25 cellular contexts compared by ENCODE assay signal in genomic region chr14:104530651-104531050, GRCh38. TPM values are rescaled to one million over a fixed set of nuclear protein-coding genes. Genes with fewer than 3 reads are reported as not detected.
DNase-seq lines count a peak whose midpoint lies in the region; ATAC-seq, FAIRE-seq and TF ChIP-seq lines count a peak whose summit lies in the region.
"Had no signal": no experiment of that assay in that cellular context is flagged by ENCODE, and none has a peak within 500 bp of the region (broad histone marks: within the 10 kb centered on the region; RNA-seq: fewer than 3 reads in every experiment).

No MANE protein-coding gene starts in this region.

- TF ChIP-seq EP300 in SK-N-SH (IDR thresholded peaks at IDR 0.05; ENCODE audit: borderline replicate concordance in 1 of 2, low read depth in 1 of 2, low read length in 1 of 2), result no peak

- H3K9ac ChIP-seq in Karpas-422 (ENCODE audit: low read length) (no peak overlapping the region), kidney (ENCODE audit: low read length in 2 of 2) (no peak overlapping the region), SK-N-SH (no peak overlapping the region)
- H3K9ac ChIP-seq: GM23248 had no signal

- H3K4me3 ChIP-seq in Karpas-422 (ENCODE audit: low read length) (no peak overlapping the region), kidney (ENCODE audit: low read length in 2 of 2) (no peak overlapping the region), SK-N-SH (ENCODE audit: low read depth in 2 of 2, low read length in 1 of 2) (no peak overlapping the region)
- H3K4me3 ChIP-seq: GM23248 had no signal

- H3K27me3 ChIP-seq in Karpas-422 (ENCODE audit: low read length), result no peaks in the 10 kb centered on the region
- H3K27me3 ChIP-seq in SK-N-SH (ENCODE audit: insufficient read depth), result no peaks in the 10 kb centered on the region
- H3K27me3 ChIP-seq: BE2C had no signal

- H4K20me1 ChIP-seq in Karpas-422 (ENCODE audit: insufficient read depth, low read depth, low read length), result no peaks in the 10 kb centered on the region
- no peaks in the 10 kb centered on the region for H4K20me1 ChIP-seq in SK-N-SH (ENCODE audit: insufficient read depth)

- H3K27me3 Mint-ChIP-seq in type B pancreatic cell (peaks cover 22% of the 10 kb centered on the region), immature natural killer cell (ENCODE audit: low read depth in 3 of 3) (peaks cover 0 to 6% (median 4%) of the 10 kb centered on the region in 3 donors)

- H3K4me1 Mint-ChIP-seq in type B pancreatic cell (ENCODE audit: unreplicated experiment) (no peaks in the 10 kb centered on the region), immature natural killer cell (peaks cover 2 to 10% of the 10 kb centered on the region in 2 donors)
- H3K4me1 Mint-ChIP-seq: CD14-positive monocyte had no signal

- H3F3A ChIP-seq in SK-N-SH (replicated peaks; ENCODE audit: insufficient read depth), result no peaks in the 10 kb centered on the region

- H3K4me3 Mint-ChIP-seq in type B pancreatic cell, result no peak overlapping the region
- H3K4me3 Mint-ChIP-seq in immature natural killer cell, result no peak overlapping the region
- H3K4me3 Mint-ChIP-seq: CD14-positive monocyte; CD8-positive, alpha-beta memory T cell had no signal

- H2AFZ ChIP-seq in Karpas-422 (ENCODE audit: low read length), result no peak overlapping the region
- H2AFZ ChIP-seq in SK-N-SH (ENCODE audit: low read depth), result no peak overlapping the region
- H2AFZ ChIP-seq: GM23248 had no signal

- CTCF ChIA-PET in SK-N-SH (lab: Yijun Ruan, JAX), result no interaction called here

- no peaks in the 10 kb centered on the region for H3K9me2 ChIP-seq in Karpas-422 (replicated peaks; ENCODE audit: insufficient read depth, low read length)
- no peaks in the 10 kb centered on the region for H3K9me2 ChIP-seq in SK-N-SH

- 31% methylated on average over 7 of the region's 10 CpGs for WGBS in SK-N-SH (ENCODE audit: low lambda C conversion rate)

- no peak for ATAC-seq in omental fat pad (ENCODE audit: low FRiP score)
- ATAC-seq in HG03442 (IDR thresholded peaks at IDR 0.05; ENCODE audit: unreplicated experiment), result no peak
- ATAC-seq: PC-3, SK-N-SH treated with all-trans-retinoic acid at 6 μM for 48 hours had no signal

- no peaks in the 10 kb centered on the region for H3K36me3 Mint-ChIP-seq in type B pancreatic cell
- no peaks in the 10 kb centered on the region for H3K36me3 Mint-ChIP-seq in immature natural killer cell
- H3K36me3 Mint-ChIP-seq: CD14-positive monocyte had no signal

- H3K27ac Mint-ChIP-seq in type B pancreatic cell (no peak overlapping the region), immature natural killer cell (no peak overlapping the region)
- H3K27ac Mint-ChIP-seq: CD14-positive monocyte had no signal

- no peaks in the 10 kb centered on the region for H3K9me3 ChIP-seq in Karpas-422 (ENCODE audit: low read length)
- H3K9me3 ChIP-seq in kidney (ENCODE audit: control insufficient read depth in 1 of 2, low read length in 2 of 2), result no peaks in the 10 kb centered on the region
- H3K9me3 ChIP-seq in SK-N-SH, result no peaks in the 10 kb centered on the region

- no peak for TF ChIP-seq RAD21 in SK-N-SH (IDR thresholded peaks at IDR 0.05; ENCODE audit: low read length)

- H3K27ac ChIP-seq in Karpas-422 (ENCODE audit: low read length), result peak overlapping the region; percentile 69; the same call in 1 of the 2 replicates
- H3K27ac ChIP-seq in kidney (ENCODE audit: low read depth in 2 of 2, low read length in 2 of 2), result no peak overlapping the region
- H3K27ac ChIP-seq in SK-N-SH (ENCODE audit: low read depth in 2 of 2, low read length in 1 of 2), result no peak overlapping the region
- H3K27ac ChIP-seq: GM23248 had no signal

- H3K36me3 ChIP-seq in Karpas-422 (ENCODE audit: insufficient read depth, low read length) (no peaks in the 10 kb centered on the region), kidney (ENCODE audit: control insufficient read depth in 1 of 2, insufficient read depth in 2 of 2, low read length in 2 of 2) (no peaks in the 10 kb centered on the region), SK-N-SH (replicated peaks in 1 of 2; ENCODE audit: control insufficient read depth in 1 of 2, insufficient read depth in 2 of 2, low read length in 1 of 2) (no peaks in the 10 kb centered on the region)
- H3K36me3 ChIP-seq: BE2C had no signal

- no peak for FAIRE-seq in kidney (lab: Jason Lieb, UNC)
- FAIRE-seq: GM18507 had no signal

- intact Hi-C loops in kidney (cut with DNase I), result no loop called here

- DNase-seq in Karpas-422 (no peak), kidney (peak; percentile 63), omental fat pad (ENCODE audit: low spot score) (peak; percentile 19), type B pancreatic cell (ENCODE audit: extremely low spot score, unreplicated experiment) (peak; percentile 22), SK-N-SH (no peak), immature natural killer cell (no peak)
- DNase-seq: BE2C, DMS153, DND-41, GM23248, H7, IMR-90, KG1, MM.1S, NCI-H2029, NCI-H446, NCI-H524 treated with DMSO at 0.1 percent for 48 hours, NCI-H774, PC-3 had no signal

- TF ChIP-seq CTCF in kidney (IDR thresholded peaks at IDR 0.05; ENCODE audit: borderline replicate concordance, extremely low read depth, insufficient read depth) (no peak), omental fat pad (IDR thresholded peaks at IDR 0.05) (no peak), type B pancreatic cell (conservative IDR thresholded peaks at IDR 0.05) (no peak), SK-N-SH (IDR thresholded peaks at IDR 0.05) (no peak)

- H3K79me2 ChIP-seq in Karpas-422 (ENCODE audit: low read length) (no peaks in the 10 kb centered on the region), SK-N-SH (ENCODE audit: insufficient read depth) (no peaks in the 10 kb centered on the region)

- peaks cover 22% of the 10 kb centered on the region for H3K9me3 Mint-ChIP-seq in type B pancreatic cell
- H3K9me3 Mint-ChIP-seq in immature natural killer cell, result peaks cover 0 to 12% (median 2%) of the 10 kb centered on the region in 6 donors

- H3K4me2 ChIP-seq in Karpas-422 (ENCODE audit: low read depth, low read length, poor library complexity, severe bottlenecking), result no peak overlapping the region
- H3K4me2 ChIP-seq in SK-N-SH, result no peak overlapping the region

- H3K4me1 ChIP-seq in Karpas-422 (ENCODE audit: low read length) (peaks cover 36% of the 10 kb centered on the region), kidney (ENCODE audit: control insufficient read depth in 1 of 2, insufficient read depth in 1 of 2, low read depth in 1 of 2, low read length in 2 of 2) (no peaks in the 10 kb centered on the region), SK-N-SH (ENCODE audit: control insufficient read depth in 1 of 2, insufficient read depth in 2 of 2, low read depth in 1 of 2, low read length in 1 of 2) (no peaks in the 10 kb centered on the region)
- H3K4me1 ChIP-seq: BE2C had no signal

- POLR2A ChIA-PET in SK-N-SH (lab: Yijun Ruan, JAX), result no interaction called here

TF ChIP-seq in SK-N-SH, 30 proteins besides CTCF, POLR2A, EP300 and RAD21:
- TF ChIP-seq NFIC (IDR thresholded peaks at IDR 0.05; ENCODE audit: borderline replicate concordance) (no peak), ELF1 (IDR thresholded peaks at IDR 0.05) (no peak), FOSL2 (IDR thresholded peaks at IDR 0.05; ENCODE audit: borderline replicate concordance, low read depth) (no peak), FOXM1 (IDR thresholded peaks at IDR 0.05; ENCODE audit: low read depth) (no peak), GATA2 (CRISPR knock-in tag; IDR thresholded peaks at IDR 0.05) (no peak), USF1 (IDR thresholded peaks at IDR 0.05; ENCODE audit: borderline replicate concordance, low read depth) (no peak), GABPA (IDR thresholded peaks at IDR 0.05; ENCODE audit: low read depth) (no peak), FOXJ3 (CRISPR knock-in tag; IDR thresholded peaks at IDR 0.05) (no peak), MXI1 (IDR thresholded peaks at IDR 0.05; ENCODE audit: low read depth, low read length) (no peak), SIN3A (IDR thresholded peaks at IDR 0.05; ENCODE audit: borderline replicate concordance, low read depth, low read length) (no peak), TCF12 (IDR thresholded peaks at IDR 0.05) (no peak), CHD2 (IDR thresholded peaks at IDR 0.05; ENCODE audit: low read length, partially characterized antibody) (no peak), RXRA (IDR thresholded peaks at IDR 0.05; ENCODE audit: borderline replicate concordance, low read depth) (no peak)
- TF ChIP-seq, protein P1, sequence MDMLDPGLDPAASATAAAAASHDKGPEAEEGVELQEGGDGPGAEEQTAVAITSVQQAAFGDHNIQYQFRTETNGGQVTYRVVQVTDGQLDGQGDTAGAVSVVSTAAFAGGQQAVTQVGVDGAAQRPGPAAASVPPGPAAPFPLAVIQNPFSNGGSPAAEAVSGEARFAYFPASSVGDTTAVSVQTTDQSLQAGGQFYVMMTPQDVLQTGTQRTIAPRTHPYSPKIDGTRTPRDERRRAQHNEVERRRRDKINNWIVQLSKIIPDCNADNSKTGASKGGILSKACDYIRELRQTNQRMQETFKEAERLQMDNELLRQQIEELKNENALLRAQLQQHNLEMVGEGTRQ (IDR thresholded peaks at IDR 0.05; ENCODE audit: borderline replicate concordance, low read depth, low read length), result no peak

RNA-seq across cellular contexts. Expression of gene C14orf180, which starts 48.9 kb away (rescaled TPM):
- not detected in 2 replicates for total RNA-seq in Karpas-422 (2014; rRNA removed; shearing (Covaris generic); ENCODE audit: low replicate concordance)
- total RNA-seq in kidney (2.1 TPM), omental fat pad (10 to 100 TPM; 25.8 to 57.8 (median 35.4) TPM), type B pancreatic cell (ENCODE audit: low replicate concordance) (not detected in 2 replicates)
- polyA plus RNA-seq in kidney (ENCODE audit: insufficient read depth, low read depth, low replicate concordance) (3.1 TPM), SK-N-SH (2012; rRNA removed) (0.05 TPM in 1 of 2 replicates, not detected in the other), immature natural killer cell (not detected)
- polyA plus RNA-seq in SK-N-SH (2012; cell fraction: cytosol; rRNA removed), result 0.01 TPM in 1 of 2 replicates, not detected in the other
- 0.04 and 0.06 TPM in 2 replicates for polyA plus RNA-seq in SK-N-SH (2012; cell fraction: nucleus; rRNA removed)
- total RNA-seq: A673; CD8-positive, alpha-beta memory T cell; GM23248; H7; IMR-90; PC-3 had no signal
- polyA plus RNA-seq: CD14-positive monocyte; CD8-positive, alpha-beta memory T cell; GM23248; IMR-90 had no signal

Comparison
In these comparisons a context has a peak if more than half of its experiments do, and no peak if none do; other contexts are left out.
1. DNase-seq: peak in kidney (single experiment), omental fat pad (single experiment) and type B pancreatic cell (single experiment); none in Karpas-422 (single experiment), SK-N-SH (single experiment) and immature natural killer cell (0 of 3).